1 cellular context compared by ENCODE assay signal in genomic region chr17:45905812-45906211, GRCh38.
TF ChIP-seq lines count a peak whose summit lies in the region.

No MANE protein-coding gene starts in this region.

TF ChIP-seq in A549, 52 proteins besides CTCF, POLR2A, EP300 and RAD21 (continued from another document):
- TF ChIP-seq FOSL2 (IDR thresholded peaks at IDR 0.05) (no peak), FOSL2 (CRISPR knock-in tag; IDR thresholded peaks at IDR 0.05) (no peak), ESRRA (IDR thresholded peaks at IDR 0.05; ENCODE audit: borderline replicate concordance, low read length) (no peak)
